2 cellular contexts compared by ENCODE assay signal in genomic region chr5:3606121-3606831, GRCh38.
TF ChIP-seq lines count a peak whose summit lies in the region.

No MANE protein-coding gene starts in this region.

TF ChIP-seq in SK-N-SH, 30 proteins besides CTCF, POLR2A, EP300 and RAD21 (continued from another document):
- TF ChIP-seq ZBTB33 (IDR thresholded peaks at IDR 0.05; ENCODE audit: borderline replicate concordance, low read depth), result no peak
- no peak for TF ChIP-seq RFX5 (IDR thresholded peaks at IDR 0.05; ENCODE audit: low read length)
- TF ChIP-seq RXRA (IDR thresholded peaks at IDR 0.05; ENCODE audit: borderline replicate concordance, low read depth), result no peak
- no peak for TF ChIP-seq FOXJ3 (CRISPR knock-in tag; IDR thresholded peaks at IDR 0.05)
- TF ChIP-seq POLR2AphosphoS5 (IDR thresholded peaks at IDR 0.05; ENCODE audit: low read depth, low read length), result no peak
- TF ChIP-seq USF1 (IDR thresholded peaks at IDR 0.05; ENCODE audit: borderline replicate concordance, low read depth), result no peak
- no peak for TF ChIP-seq ELF1 (IDR thresholded peaks at IDR 0.05)

TF ChIP-seq in SK-N-SH treated with all-trans-retinoic acid at 6 μM for 48 hours, 23 proteins besides CTCF, POLR2A, EP300 and RAD21 (continued from another document):
- TF ChIP-seq BACH2 (CRISPR knock-in tag; IDR thresholded peaks at IDR 0.05; ENCODE audit: borderline replicate concordance), result no peak
- no peak for TF ChIP-seq ESRRG (CRISPR knock-in tag; IDR thresholded peaks at IDR 0.05)
- no peak for TF ChIP-seq CREB5 (CRISPR knock-in tag; IDR thresholded peaks at IDR 0.05; ENCODE audit: low read depth)
- no peak for TF ChIP-seq ZNF565 (CRISPR knock-in tag; conservative IDR thresholded peaks at IDR 0.05; ENCODE audit: low read depth)
- no peak for TF ChIP-seq RARB (CRISPR knock-in tag; IDR thresholded peaks at IDR 0.05)
- no peak for TF ChIP-seq GLIS3 (CRISPR knock-in tag; IDR thresholded peaks at IDR 0.05)
- no peak for TF ChIP-seq ZFP3 (CRISPR knock-in tag; IDR thresholded peaks at IDR 0.05)
- no peak for TF ChIP-seq ARNTL (CRISPR knock-in tag; IDR thresholded peaks at IDR 0.05; ENCODE audit: borderline replicate concordance, low read depth)
- TF ChIP-seq PPARA (CRISPR knock-in tag; IDR thresholded peaks at IDR 0.05; ENCODE audit: borderline replicate concordance), result no peak
- no peak for TF ChIP-seq POU6F1 (CRISPR knock-in tag; IDR thresholded peaks at IDR 0.05; ENCODE audit: borderline replicate concordance, low read depth)
TF ChIP-seq in SK-N-SH treated with all-trans-retinoic acid at 6 μM for 48 hours: peak in this region for 0.
